Comparison of ENCODE assay signal across 18 cellular contexts in the genomic region with DNA sequence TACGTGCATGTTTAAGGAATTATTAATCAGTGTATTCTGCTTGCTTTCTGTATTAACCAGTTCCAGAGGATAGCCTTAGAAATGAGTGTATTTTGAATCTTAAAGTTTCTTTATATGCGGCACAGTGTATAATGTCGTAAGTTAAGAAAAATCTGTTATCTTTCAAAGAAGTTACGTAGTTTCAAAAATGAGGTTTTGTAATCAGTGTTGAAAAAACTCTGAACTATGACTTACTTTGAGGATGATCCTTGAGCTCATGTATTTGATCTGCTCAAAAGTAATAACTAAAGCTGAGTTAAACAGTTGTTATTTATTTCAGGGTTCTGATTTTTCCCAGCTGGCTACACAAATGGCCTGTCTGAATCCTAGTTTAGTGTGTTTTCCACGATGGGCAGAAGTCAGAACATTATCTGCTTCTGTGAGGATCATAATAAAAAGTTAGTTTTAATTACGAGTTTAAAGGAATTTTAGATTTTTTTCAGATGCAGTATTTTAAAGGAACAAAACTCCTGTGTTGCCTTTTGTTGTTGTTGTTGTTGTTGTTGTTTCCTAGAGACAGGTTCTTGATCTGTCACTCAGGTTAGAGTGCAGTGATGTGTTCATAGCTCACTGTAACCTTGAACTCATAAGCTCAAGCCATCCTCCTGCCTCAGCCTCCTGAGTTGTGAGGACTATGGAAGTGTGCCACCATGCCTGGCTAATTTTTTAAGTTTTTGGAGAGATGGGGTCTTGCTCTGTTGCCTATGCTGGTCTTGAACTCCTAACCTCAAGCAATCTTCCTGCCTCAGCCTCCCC.
"Had no signal": no experiment of that assay in that cellular context is flagged by ENCODE, and none has a peak within 500 bp of the region (broad histone marks: within the 10 kb centered on the region; RNA-seq: fewer than 3 reads in every experiment).

No MANE protein-coding gene starts in this region.

- H3K9me3 Mint-ChIP-seq: activated CD8-positive, alpha-beta T cell treated with anti-CD3 and anti-CD28 coated beads for 36 hours; activated T-helper 17 cell treated with anti-CD3 and anti-CD28 coated beads, Interleukin-2, amount 50 U/mL, for 72 hours; effector memory CD8-positive, alpha-beta T cell; naive B cell; neural crest cell had no signal

- H3K27me3 Mint-ChIP-seq: activated CD4-positive, alpha-beta T cell treated with anti-CD3 and anti-CD28 coated beads for 36 hours; activated CD8-positive, alpha-beta T cell treated with anti-CD3 and anti-CD28 coated beads for 36 hours; activated T-helper 17 cell treated with anti-CD3 and anti-CD28 coated beads, Interleukin-2, amount 50 U/mL, for 72 hours; effector memory CD8-positive, alpha-beta T cell; naive B cell; progenitor cell of endocrine pancreas had no signal

- H3K27ac Mint-ChIP-seq: activated CD4-positive, alpha-beta T cell treated with anti-CD3 and anti-CD28 coated beads for 36 hours; activated CD8-positive, alpha-beta T cell treated with anti-CD3 and anti-CD28 coated beads for 36 hours; activated T-helper 17 cell treated with anti-CD3 and anti-CD28 coated beads, Interleukin-2, amount 50 U/mL, for 72 hours; effector memory CD8-positive, alpha-beta T cell; naive B cell; progenitor cell of endocrine pancreas; WTC11 had no signal

- FAIRE-seq: frontal cortex had no signal

- H3K9me3 ChIP-seq: left lung, tibial nerve, uterus had no signal

- H3K4me3 ChIP-seq: cardiac muscle cell, left lung, tibial nerve, uterus had no signal

- H3K27me3 ChIP-seq: cardiac muscle cell, left lung, tibial nerve, uterus had no signal

- H3K4me1 ChIP-seq: left lung, tibial nerve, uterus had no signal

- ATAC-seq: activated CD8-positive, alpha-beta T cell treated with anti-CD3 and anti-CD28 coated beads for 36 hours; effector memory CD8-positive, alpha-beta T cell; stimulated activated naive CD8-positive, alpha-beta T cell treated with anti-CD3 and anti-CD28 coated beads, Interleukin-15, Interleukin-2, amounts not matched to agents 100 U/mL and 50 U/mL, for 24 hours; WTC11 had no signal

- DNase-seq: activated CD4-positive, alpha-beta T cell treated with anti-CD3 and anti-CD28 coated beads for 36 hours; activated CD8-positive, alpha-beta T cell treated with anti-CD3 and anti-CD28 coated beads for 36 hours; activated naive CD4-positive, alpha-beta T cell treated with Interleukin-2 at 50 U/mL for 16 hours; activated T-cell treated with anti-CD3 and anti-CD28 coated beads, Interleukin-2, amount 50 U/mL, for 1 hour; effector memory CD8-positive, alpha-beta T cell; left lung; midbrain; naive B cell; stimulated activated naive CD8-positive, alpha-beta T cell treated with anti-CD3 and anti-CD28 coated beads, Interleukin-15, Interleukin-2, amounts not matched to agents 100 U/mL and 50 U/mL, for 24 hours; T-helper 2 cell; uterus had no signal

- H3K4me3 Mint-ChIP-seq: activated CD4-positive, alpha-beta T cell treated with anti-CD3 and anti-CD28 coated beads for 36 hours; activated CD8-positive, alpha-beta T cell treated with anti-CD3 and anti-CD28 coated beads for 36 hours; activated T-helper 17 cell treated with anti-CD3 and anti-CD28 coated beads, Interleukin-2, amount 50 U/mL, for 72 hours; effector memory CD8-positive, alpha-beta T cell; naive B cell; neural crest cell; WTC11 had no signal

- H3K36me3 ChIP-seq: uterus had no signal

- H3K27ac ChIP-seq: cardiac muscle cell, left lung, tibial nerve had no signal
